17 cellular contexts compared by ENCODE assay signal in the genomic region with DNA sequence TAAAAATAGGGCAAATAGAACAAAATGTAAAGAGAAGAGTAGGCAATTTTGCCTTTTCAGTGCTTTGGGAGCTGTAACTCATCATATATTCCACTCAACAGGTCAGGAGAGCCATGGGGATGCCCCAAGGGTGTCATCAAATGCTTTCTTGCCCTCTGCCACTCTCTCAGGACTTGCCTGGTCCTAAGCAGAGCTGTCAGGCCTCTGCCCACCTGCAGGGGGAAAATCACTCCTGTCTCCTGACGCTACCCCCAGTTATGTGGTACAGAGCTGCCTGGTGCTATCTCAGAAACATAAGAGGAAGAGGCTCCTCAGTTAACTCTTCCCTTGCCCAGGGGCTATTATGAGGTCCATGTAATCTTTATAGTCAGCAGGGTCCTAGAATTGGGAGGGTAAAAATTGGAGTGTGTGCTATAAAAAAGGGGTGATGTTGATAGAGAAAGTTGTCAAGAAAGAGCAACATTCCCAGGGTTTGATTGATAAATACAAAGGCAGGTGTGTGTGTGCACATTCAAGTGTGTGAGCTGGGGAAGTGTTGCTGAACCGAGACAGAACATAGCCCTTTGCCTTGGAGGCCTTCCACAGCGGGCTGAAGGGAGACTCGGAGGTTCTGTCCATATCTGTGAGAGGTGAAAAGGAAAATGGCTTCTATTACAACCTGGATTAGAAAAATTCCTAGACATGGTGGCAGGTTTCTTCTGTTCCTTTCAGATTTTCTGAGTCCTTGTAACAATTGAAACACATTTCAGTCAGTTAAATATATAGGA. TPM values are rescaled to one million over a fixed set of nuclear protein-coding genes. Genes with fewer than 3 reads are reported as not detected.
DNase-seq lines count a peak whose midpoint lies in the region; ATAC-seq, FAIRE-seq and TF ChIP-seq lines count a peak whose summit lies in the region.
"Had no signal": no experiment of that assay in that cellular context is flagged by ENCODE, and none has a peak within 500 bp of the region (broad histone marks: within the 10 kb centered on the region; RNA-seq: fewer than 3 reads in every experiment).

No MANE protein-coding gene starts in this region.

- H3K4me3 ChIP-seq in PC-3 (ENCODE audit: low read length) = no peak overlapping the region
- H3K4me3 ChIP-seq in epithelial cell of proximal tubule (ENCODE audit: low read depth, low read length) = peak overlapping the region; percentile 10
- H3K4me3 ChIP-seq in neural cell (ENCODE audit: low read length) = peak overlapping the region; percentile 27

- DNase-seq in H54 (ENCODE audit: insufficient read length, low spot score) (no peak), PC-3 (no peak), epithelial cell of proximal tubule (ENCODE audit: low read depth) (no peak), DMS79 (lab: John Stamatoyannopoulos, UW) (no peak), NCI-H2107 (lab: John Stamatoyannopoulos, UW) (no peak), NCI-H69 (lab: John Stamatoyannopoulos, UW) (no peak)
- DNase-seq in activated T-cell treated with anti-CD3 and anti-CD28 coated beads, Interleukin-2, amount 50 U/mL, for 24 hours = no peak
- DNase-seq: activated T-cell treated with anti-CD3 and anti-CD28 coated beads, Interleukin-2, amount 50 U/mL, for 72 hours; amygdala; C1 segment of cervical spinal cord; kidney glomerular epithelial cell; NCI-H2081; stimulated activated CD4-positive, alpha-beta T cell treated with anti-CD3 and anti-CD28 coated beads, Interleukin-4, amount 100 ng/mL, for 24 hours; stimulated activated naive CD4-positive, alpha-beta T cell; SW 1271 had no signal

- H3K9me2 ChIP-seq in PC-3 (replicated peaks; ENCODE audit: low read length) (no peaks in the 10 kb centered on the region), neural cell (ENCODE audit: insufficient read depth, low read length) (no peaks in the 10 kb centered on the region)

- no peak overlapping the region for H3K4me3 Mint-ChIP-seq in activated T-cell treated with anti-CD3 and anti-CD28 coated beads, Interleukin-2, amount 50 U/mL, for 24 hours
- H3K4me3 Mint-ChIP-seq: activated T-cell treated with anti-CD3 and anti-CD28 coated beads, Interleukin-2, amount 50 U/mL, for 72 hours had no signal

- H3F3A ChIP-seq in PC-3 (ENCODE audit: low read length, unreplicated experiment) = no peaks in the 10 kb centered on the region
- no peaks in the 10 kb centered on the region for H3F3A ChIP-seq in neural cell (ENCODE audit: insufficient read depth, low read length, poor library complexity, severe bottlenecking)

- H2AFZ ChIP-seq in PC-3 (ENCODE audit: low read length) = no peak overlapping the region
- no peak overlapping the region for H2AFZ ChIP-seq in neural cell (ENCODE audit: low read depth, low read length)

- H4K20me1 ChIP-seq in PC-3 (ENCODE audit: low read length) (no peaks in the 10 kb centered on the region), neural cell (ENCODE audit: insufficient read depth) (no peaks in the 10 kb centered on the region)

- CTCF ChIA-PET in PC-3 (lab: Charles Lee) = interaction anchor here (0.7 kb wide), 1 partner anchor 278 kb away, joined by 5 read pairs; no protein-coding TSS in a partner anchor

- no peak overlapping the region for H3K27ac ChIP-seq in PC-3 (ENCODE audit: low read length)
- H3K27ac ChIP-seq in neural cell (ENCODE audit: low read length) = peak overlapping the region; percentile 41

- 0 out of 2 replicates have a peak, but pooled peaks cover 4% of the 10 kb centered on the region for H3K4me1 ChIP-seq in PC-3 (ENCODE audit: insufficient read depth, low read length)

- H3K27ac Mint-ChIP-seq in activated T-cell treated with anti-CD3 and anti-CD28 coated beads, Interleukin-2, amount 50 U/mL, for 24 hours = no peak overlapping the region
- H3K27ac Mint-ChIP-seq: activated T-cell treated with anti-CD3 and anti-CD28 coated beads, Interleukin-2, amount 50 U/mL, for 72 hours had no signal

- H3K27me3 ChIP-seq in PC-3 (ENCODE audit: low read length) = no peaks in the 10 kb centered on the region
- H3K27me3 ChIP-seq in neural cell (ENCODE audit: insufficient read depth, low read depth, low read length) = no peaks in the 10 kb centered on the region

- no peaks in the 10 kb centered on the region for H3K9me3 Mint-ChIP-seq in activated T-cell treated with anti-CD3 and anti-CD28 coated beads, Interleukin-2, amount 50 U/mL, for 24 hours
- H3K9me3 Mint-ChIP-seq: activated T-cell treated with anti-CD3 and anti-CD28 coated beads, Interleukin-2, amount 50 U/mL, for 72 hours had no signal

- POLR2A ChIA-PET in PC-3 (lab: Charles Lee; ENCODE audit: unreplicated experiment) = no interaction called here

- H3K4me1 Mint-ChIP-seq in activated T-cell treated with anti-CD3 and anti-CD28 coated beads, Interleukin-2, amount 50 U/mL, for 24 hours (ENCODE audit: low read depth) = no peaks in the 10 kb centered on the region

- peak; percentile 23 for TF ChIP-seq RAD21 in neural cell (conservative IDR thresholded peaks at IDR 0.05)

- TF ChIP-seq CTCF in PC-3 (conservative IDR thresholded peaks at IDR 0.05; ENCODE audit: low read depth, low read length) = 0 out of 2 replicates have a peak, but pooled peaks have one; percentile 28
- TF ChIP-seq CTCF in epithelial cell of proximal tubule (conservative IDR thresholded peaks at IDR 0.05; ENCODE audit: low read depth, low read length) = peak; percentile 59
- TF ChIP-seq CTCF in neural cell (IDR thresholded peaks at IDR 0.05; ENCODE audit: poor library complexity, severe bottlenecking) = no peak

- peak; percentile 46; the same call in 1 of the 2 replicates for ATAC-seq in PC-3
- ATAC-seq: activated T-cell treated with anti-CD3 and anti-CD28 coated beads, Interleukin-2, amount 50 U/mL, for 72 hours had no signal

- intact Hi-C loops in PC-3 (cut with micrococcal nuclease) = no loop called here

- H3K79me2 ChIP-seq in PC-3 (ENCODE audit: low read length) (peaks cover 57% of the 10 kb centered on the region), neural cell (replicated peaks; ENCODE audit: insufficient read depth, low read length) (peaks cover 5% of the 10 kb centered on the region)

- H3K9ac ChIP-seq in PC-3 (ENCODE audit: low read length) (no peak overlapping the region), neural cell (ENCODE audit: low read length) (peak overlapping the region; percentile 1)

- H3K4me2 ChIP-seq in PC-3 (ENCODE audit: low read length) = no peak overlapping the region
- no peak overlapping the region for H3K4me2 ChIP-seq in neural cell (ENCODE audit: low read length)

- no peak for TF ChIP-seq POLR2A in H54 (IDR thresholded peaks at IDR 0.05; ENCODE audit: low read depth, low read length)

- no peak for TF ChIP-seq EP300 in neural cell (conservative IDR thresholded peaks at IDR 0.05; ENCODE audit: poor library complexity, severe bottlenecking)

- BruUV-seq in PC-3 (replicated peaks; lab: Mats Ljungman, UMichigan) = no TSS peak

- H3K9me3 ChIP-seq in PC-3 (ENCODE audit: low read length) (no peaks in the 10 kb centered on the region), neural cell (ENCODE audit: low read length) (no peaks in the 10 kb centered on the region)

- FAIRE-seq in H54 (lab: Jason Lieb, UNC) = peak; percentile 33
- FAIRE-seq: frontal cortex had no signal

- H3K27me3 Mint-ChIP-seq in activated T-cell treated with anti-CD3 and anti-CD28 coated beads, Interleukin-2, amount 50 U/mL, for 24 hours = no peaks in the 10 kb centered on the region

- H3K36me3 Mint-ChIP-seq in activated T-cell treated with anti-CD3 and anti-CD28 coated beads, Interleukin-2, amount 50 U/mL, for 24 hours (ENCODE audit: low read depth) = no peaks in the 10 kb centered on the region

- no peaks in the 10 kb centered on the region for H3K36me3 ChIP-seq in PC-3 (ENCODE audit: low read depth, low read length)
- H3K36me3 ChIP-seq in neural cell (ENCODE audit: insufficient read depth, low read length) = no peaks in the 10 kb centered on the region

TF ChIP-seq in neural cell, 6 proteins besides CTCF, POLR2A, EP300 and RAD21:
- TF ChIP-seq POLR2AphosphoS5 (IDR thresholded peaks at IDR 0.05) = no peak
- TF ChIP-seq MXI1 (conservative IDR thresholded peaks at IDR 0.05; ENCODE audit: poor library complexity, severe bottlenecking) = no peak
- TF ChIP-seq REST (IDR thresholded peaks at IDR 0.05; ENCODE audit: borderline replicate concordance) = no peak
- TF ChIP-seq TAF1 (IDR thresholded peaks at IDR 0.05; ENCODE audit: low read depth) = no peak
- no peak for TF ChIP-seq SMC3 (conservative IDR thresholded peaks at IDR 0.05; ENCODE audit: poor library complexity)
- TF ChIP-seq EZH2 (IDR thresholded peaks at IDR 0.05; ENCODE audit: borderline replicate concordance, insufficient read depth, low read length, poor library complexity, severe bottlenecking) = no peak

RNA-seq across cellular contexts. Expression of gene PTPRM, which starts 25.4 kb away (rescaled TPM):
- total RNA-seq in PC-3 (2014; rRNA removed) (45.6 and 61.3 TPM in 2 replicates), epithelial cell of proximal tubule (28.5 and 63.2 TPM in 2 replicates)
- polyA plus RNA-seq in neural cell = 114 and 126 TPM in 2 replicates
- 210 and 235 TPM in 2 replicates for polyA minus RNA-seq in neural cell
